8 cellular contexts compared by ENCODE assay signal in the genomic region with DNA sequence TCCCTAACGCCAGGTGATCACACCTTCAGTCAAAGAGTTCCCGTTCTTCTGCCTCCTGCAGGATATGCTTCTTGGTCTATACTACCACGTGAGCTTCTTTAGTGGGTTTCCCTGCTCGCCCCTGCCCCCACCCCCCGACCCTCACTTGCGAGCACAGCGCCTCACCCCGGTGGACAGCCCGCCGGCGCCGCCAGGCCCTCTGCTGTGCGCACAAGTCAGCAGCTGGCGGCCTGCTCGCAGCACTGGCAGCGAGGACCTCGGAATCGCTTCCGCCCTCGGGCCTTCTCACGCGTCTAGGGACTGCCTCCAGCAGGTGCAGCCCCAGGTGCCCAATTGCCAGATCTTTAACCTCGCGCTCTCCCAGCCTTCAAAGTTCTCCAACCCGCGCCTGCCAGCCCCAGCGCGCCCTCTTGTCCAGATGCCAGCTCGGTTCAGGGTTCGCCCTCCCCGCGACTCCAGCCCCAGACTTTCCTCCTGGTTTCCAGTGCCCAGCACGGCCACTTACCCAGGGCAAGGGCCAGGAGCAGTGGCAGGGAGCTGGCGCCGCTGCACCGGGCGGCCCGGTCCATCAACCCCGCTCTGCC. TPM values are rescaled to one million over a fixed set of nuclear protein-coding genes. Genes with fewer than 3 reads are reported as not detected.
A peak's percentile ranks its signal among the peaks of the same experiment; 100 is the strongest.
DNase-seq lines count a peak whose midpoint lies in the region; ATAC-seq and TF ChIP-seq lines count a peak whose summit lies in the region.

No MANE protein-coding gene starts in this region.

- intact Hi-C loops in ovary (cut with DNase I): no loop called here

- TF ChIP-seq CTCF in GM06990 (IDR thresholded peaks at IDR 0.05; ENCODE audit: insufficient read depth, low read length, poor library complexity, severe bottlenecking) (peak; percentile 42), KMS-11 (conservative IDR thresholded peaks at IDR 0.05; ENCODE audit: low read depth, low read length) (0 out of 2 replicates have a peak, but pooled peaks have one; percentile 32), VCaP (conservative IDR thresholded peaks at IDR 0.05) (peak; percentile 92), ovary (IDR thresholded peaks at IDR 0.05) (no peak)

- H3K9ac ChIP-seq in KMS-11: peak overlapping the region; percentile 95

- H3K9me3 ChIP-seq in ovary: no peaks in the 10 kb centered on the region

- H3K27ac ChIP-seq in KMS-11 (peak overlapping the region; percentile 82), VCaP (peak overlapping the region; percentile 95), ovary (no peak overlapping the region)

- WGBS in ovary, 3 donors: 1% methylated on average over 32 to 39 of the region's 39 CpGs

- H3K4me2 ChIP-seq in KMS-11: peak overlapping the region; percentile 87

- TF ChIP-seq EP300 in ovary (IDR thresholded peaks at IDR 0.05): no peak

- no peaks in the 10 kb centered on the region for H3K36me3 ChIP-seq in GM06990 (ENCODE audit: control insufficient read depth, insufficient read depth, low read length)
- no peaks in the 10 kb centered on the region for H3K36me3 ChIP-seq in KMS-11 (ENCODE audit: insufficient read depth)
- H3K36me3 ChIP-seq in ovary: no peaks in the 10 kb centered on the region

- H3K79me2 ChIP-seq in KMS-11 (ENCODE audit: insufficient read depth, low read depth): no peaks in the 10 kb centered on the region

- peaks cover 19% of the 10 kb centered on the region for H3K4me1 ChIP-seq in KMS-11 (ENCODE audit: low read depth, poor library complexity, severe bottlenecking)
- H3K4me1 ChIP-seq in ovary (ENCODE audit: insufficient read depth): peaks cover 3% of the 10 kb centered on the region

- ATAC-seq in GM18520 (IDR thresholded peaks at IDR 0.05; ENCODE audit: unreplicated experiment): no peak

- DNase-seq in GM06990 (ENCODE audit: extremely low read depth, insufficient read length) (peak; percentile 31), glomerular visceral epithelial cell (ENCODE audit: extremely low spot score) (peak; percentile 58), ovary (peak; percentile 14 to 56 (median 31)), putamen (ENCODE audit: low spot score) (no peak)
- no peak for DNase-seq in stimulated activated naive CD4-positive, alpha-beta T cell treated with Interleukin-2 at 50 U/mL for 16 hours (lab: John Stamatoyannopoulos, UW)

- TF ChIP-seq POLR2A in ovary (IDR thresholded peaks at IDR 0.05): no peak

- no peaks in the 10 kb centered on the region for H4K20me1 ChIP-seq in KMS-11 (ENCODE audit: insufficient read depth)

- peak overlapping the region; percentile 99 for H2AFZ ChIP-seq in KMS-11 (ENCODE audit: low read depth)

- peaks cover 4% of the 10 kb centered on the region for H3K27me3 ChIP-seq in GM06990 (replicated peaks; ENCODE audit: control insufficient read depth, insufficient read depth, low read length)
- H3K27me3 ChIP-seq in KMS-11 (ENCODE audit: insufficient read depth, low read depth): no peaks in the 10 kb centered on the region
- no peaks in the 10 kb centered on the region for H3K27me3 ChIP-seq in ovary

- peak overlapping the region; percentile 20 for H3K4me3 ChIP-seq in GM06990 (replicated peaks; ENCODE audit: low read depth, low read length)
- H3K4me3 ChIP-seq in KMS-11 (IDR thresholded peaks at IDR 0.05; ENCODE audit: insufficient read depth, low read depth, low read length): peak overlapping the region; percentile 96
- H3K4me3 ChIP-seq in ovary: peak overlapping the region; percentile 58

RNA-seq across cellular contexts. Expression of a gene that starts 0.5 kb away (rescaled TPM):
- 1 to 10 TPM in 3 of 7 donors, under 1 TPM in 4; 0.24 to 6.0 (median 0.97) TPM for total RNA-seq in ovary
- 10 to 100 TPM in 1 of 2 donors, under 1 TPM in 1; 0.75 to 30.0 TPM for polyA plus RNA-seq in ovary

Comparison
In these comparisons a context has a peak if more than half of its experiments do, and no peak if none do; other contexts are left out.
1. DNase-seq: peak in GM06990 (single experiment), glomerular visceral epithelial cell (single experiment) and ovary (5 of 5); none in stimulated activated naive CD4-positive, alpha-beta T cell treated with Interleukin-2 at 50 U/mL for 16 hours (single experiment) and putamen (single experiment).
2. H3K4me3 ChIP-seq: peak in every context shown above with its lines; median percentile 96 in KMS-11; 58 in ovary; 20 in GM06990.
3. CTCF ChIP-seq: peak in GM06990 (single experiment), KMS-11 (single experiment) and VCaP (single experiment); none in ovary (0 of 3).
4. H3K27ac ChIP-seq: peak in KMS-11 (single experiment) and VCaP (single experiment); none in ovary (0 of 2).